ENCODE assay signal across 9 cellular contexts in genomic region chr5:54644226-54644625, GRCh38.
DNase-seq lines count a peak whose midpoint lies in the region; TF ChIP-seq lines count a peak whose summit lies in the region.
"Had no signal": no experiment of that assay in that cellular context is flagged by ENCODE, and none has a peak within 500 bp of the region (broad histone marks: within the 10 kb centered on the region; RNA-seq: fewer than 3 reads in every experiment).

No MANE protein-coding gene starts in this region.

- no peaks in the 10 kb centered on the region for H3K9me3 ChIP-seq in skeletal muscle satellite cell (replicated peaks; ENCODE audit: low read length)

- peak overlapping the region; percentile 34; the same call in 1 of the 2 replicates for H3K27ac ChIP-seq in RWPE1

- POLR2A ChIA-PET in RWPE1 (lab: Yijun Ruan, JAX; ENCODE audit: low non-redundant PET) = no interaction called here

- no peaks in the 10 kb centered on the region for H3K36me3 ChIP-seq in skeletal muscle satellite cell (ENCODE audit: insufficient read depth, low read length)

- no peak overlapping the region for H3K9ac ChIP-seq in skeletal muscle satellite cell (ENCODE audit: low read depth, low read length)

- peaks cover 44% of the 10 kb centered on the region for H3K4me1 ChIP-seq in skeletal muscle satellite cell (ENCODE audit: control insufficient read depth, insufficient read depth, low read length)

- CTCF ChIA-PET in RWPE1 (lab: Yijun Ruan, JAX) = interaction anchor here (0.7 to 0.8 kb wide), 4 partner anchors 15 to 223 kb away, joined by 3 read pairs; no protein-coding TSS in a partner anchor

- H3K4me2 ChIP-seq in skeletal muscle satellite cell (ENCODE audit: low read length) = peak overlapping the region; percentile 30

- DNase-seq in EL = peak; percentile 78
- peak; percentile 96 for DNase-seq in RWPE1 (ENCODE audit: low spot score)
- DNase-seq in epithelial cell of proximal tubule (ENCODE audit: low read depth) = peak; percentile 52
- no peak for DNase-seq in NCI-H2029 (lab: John Stamatoyannopoulos, UW)
- DNase-seq in retina = no peak
- DNase-seq in NCI-H748 (lab: John Stamatoyannopoulos, UW; ENCODE audit: unreplicated experiment) = no peak
- DNase-seq: activated CD8-positive, alpha-beta memory T cell treated with anti-CD3 and anti-CD28 coated beads, Interleukin-2, amount 50 U/mL, for 4 hours had no signal

- H3K4me3 ChIP-seq in epithelial cell of proximal tubule (ENCODE audit: low read depth, low read length) = no peak overlapping the region
- no peak overlapping the region for H3K4me3 ChIP-seq in skeletal muscle satellite cell (ENCODE audit: low read length)
- H3K4me3 ChIP-seq: coronary artery had no signal

- TF ChIP-seq CTCF in RWPE1 (conservative IDR thresholded peaks at IDR 0.05; ENCODE audit: low read depth) (no peak), epithelial cell of proximal tubule (conservative IDR thresholded peaks at IDR 0.05; ENCODE audit: low read depth, low read length) (no peak)

- no peaks in the 10 kb centered on the region for H3K27me3 ChIP-seq in skeletal muscle satellite cell (ENCODE audit: control insufficient read depth, insufficient read depth, low read length)

Comparison
In these comparisons a context has a peak if more than half of its experiments do, and no peak if none do; other contexts are left out.
1. DNase-seq: peak in EL (single experiment), RWPE1 (single experiment) and epithelial cell of proximal tubule (single experiment); none in NCI-H2029 (single experiment), retina (single experiment) and NCI-H748 (single experiment).